Comparison of ENCODE assay signal across 10 cellular contexts in the genomic region with DNA sequence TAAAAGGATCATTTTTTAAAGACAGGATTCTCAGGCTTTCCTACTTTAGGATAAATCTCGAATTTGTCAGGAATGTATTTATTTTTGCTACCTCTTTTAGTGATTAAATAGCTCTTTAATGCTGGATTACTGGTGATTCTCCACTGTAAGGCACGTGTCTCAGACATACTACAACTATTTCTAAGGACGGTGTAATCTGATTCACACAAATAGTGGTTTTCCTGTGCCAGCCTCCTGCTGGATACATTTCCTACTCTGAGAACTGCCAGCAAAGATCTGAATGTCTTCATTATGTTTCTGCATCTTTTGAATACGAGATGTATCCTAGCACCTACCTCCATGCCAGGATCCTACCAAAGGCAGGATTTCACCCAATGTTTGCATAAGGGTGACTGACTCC.
DNase-seq lines count a peak whose midpoint lies in the region; ATAC-seq and TF ChIP-seq lines count a peak whose summit lies in the region.
"Had no signal": no experiment of that assay in that cellular context is flagged by ENCODE, and none has a peak within 500 bp of the region (broad histone marks: within the 10 kb centered on the region; RNA-seq: fewer than 3 reads in every experiment).

No MANE protein-coding gene starts in this region.

- no peaks in the 10 kb centered on the region for H3K9me3 ChIP-seq in prostate gland

- peak overlapping the region; percentile 88 for H3K27ac Mint-ChIP-seq in memory B cell

- no peaks in the 10 kb centered on the region for H3K36me3 ChIP-seq in prostate gland

- ATAC-seq in GM18502 (IDR thresholded peaks at IDR 0.05; ENCODE audit: poor library complexity, unreplicated experiment): peak; percentile 12
- ATAC-seq in GM21786 (IDR thresholded peaks at IDR 0.05; ENCODE audit: unreplicated experiment): peak; percentile 2
- ATAC-seq in memory B cell (ENCODE audit: low read depth): no peak
- ATAC-seq in HG03571 (IDR thresholded peaks at IDR 0.05; ENCODE audit: unreplicated experiment): no peak

- H3K9me3 Mint-ChIP-seq in memory B cell: no peaks in the 10 kb centered on the region

- TF ChIP-seq POLR2A in NB4 (IDR thresholded peaks at IDR 0.05; ENCODE audit: extremely low read depth, insufficient read length): no peak
- no peak for TF ChIP-seq POLR2A in prostate gland (IDR thresholded peaks at IDR 0.05)

- WGBS in prostate gland: 34% methylated on average over 4 of the region's 4 CpGs

- H3K36me3 Mint-ChIP-seq in memory B cell: peaks cover 28% of the 10 kb centered on the region

- DNase-seq in NB4 (ENCODE audit: low read depth) (peak; percentile 14), memory B cell (ENCODE audit: low spot score in 2 of 2) (no peak), prostate gland (ENCODE audit: low spot score) (no peak)
- no peak for DNase-seq in NK-92 treated with Interleukin-12 subunit alpha and Interleukin-12 subunit beta, amount 100 ng/mL, for 24 hours (lab: John Stamatoyannopoulos, UW)
- DNase-seq in stimulated activated CD4-positive, alpha-beta T cell treated with anti-CD3 and anti-CD28 coated beads, Interleukin-4, amount 100 ng/mL, for 1 hour: no peak
- DNase-seq: activated T-cell treated with anti-CD3 and anti-CD28 coated beads for 4 hours had no signal

- no peaks in the 10 kb centered on the region for H3K27me3 ChIP-seq in prostate gland (replicated peaks; ENCODE audit: insufficient read depth)

- TF ChIP-seq CTCF in NB4 (IDR thresholded peaks at IDR 0.05; ENCODE audit: low read depth, low read length) (no peak), prostate gland (IDR thresholded peaks at IDR 0.05) (no peak)

- H3K27ac ChIP-seq in prostate gland: no peak overlapping the region
- H3K27ac ChIP-seq: epithelial cell of prostate had no signal

- peaks cover 36% of the 10 kb centered on the region for H3K4me1 Mint-ChIP-seq in memory B cell

- H3K4me3 ChIP-seq in NB4 (ENCODE audit: low read depth, low read length) (peak overlapping the region; percentile 30), prostate gland (no peak overlapping the region)

- H3K4me1 ChIP-seq in prostate gland (replicated peaks): no peaks in the 10 kb centered on the region

- H3K4me3 Mint-ChIP-seq in memory B cell: peak overlapping the region; percentile 84

- H3K27me3 Mint-ChIP-seq in memory B cell: no peaks in the 10 kb centered on the region

- intact Hi-C loops in prostate gland (cut with DNase I): no loop called here

Comparison
In these comparisons a context has a peak if more than half of its experiments do, and no peak if none do; other contexts are left out.
1. ATAC-seq: peak in GM18502 (single experiment) and GM21786 (single experiment); none in memory B cell (single experiment) and HG03571 (single experiment).